21 cellular contexts compared by ENCODE assay signal in genomic region chr20:12728782-12729181, GRCh38.
DNase-seq lines count a peak whose midpoint lies in the region; ATAC-seq and TF ChIP-seq lines count a peak whose summit lies in the region.
"Had no signal": no experiment of that assay in that cellular context is flagged by ENCODE, and none has a peak within 500 bp of the region (broad histone marks: within the 10 kb centered on the region; RNA-seq: fewer than 3 reads in every experiment).

No MANE protein-coding gene starts in this region.

- H3K4me3 ChIP-seq in breast epithelium, result no peak overlapping the region
- H3K4me3 ChIP-seq in trophoblast cell (ENCODE audit: low read depth, low read length), result no peak overlapping the region
- no peak overlapping the region for H3K4me3 ChIP-seq in H7 (ENCODE audit: insufficient read depth, low read depth, low read length)
- H3K4me3 ChIP-seq: BLaER1 had no signal

- H3K9ac ChIP-seq in trophoblast cell (ENCODE audit: low read length), result no peak overlapping the region
- H3K9ac ChIP-seq: BLaER1 had no signal

- H3K27me3 Mint-ChIP-seq in MCF 10A (ENCODE audit: insufficient read depth, unreplicated experiment), result no peaks in the 10 kb centered on the region
- no peaks in the 10 kb centered on the region for H3K27me3 Mint-ChIP-seq in stimulated activated naive CD8-positive, alpha-beta T cell treated with anti-CD3 and anti-CD28 coated beads, Interleukin-15, amount 100 ng/mL, for 72 hours
- H3K27me3 Mint-ChIP-seq: B cell; CD4-positive, CD25-positive, alpha-beta regulatory T cell had no signal

- no peaks in the 10 kb centered on the region for H3K79me1 ChIP-seq in trophoblast cell (ENCODE audit: low read length)

- POLR2A ChIA-PET in MCF 10A (lab: Yijun Ruan, JAX), result no interaction called here

- CTCF ChIA-PET in MCF 10A (lab: Yijun Ruan, JAX), result interaction anchor here (1.0 kb wide), 1 partner anchor 21 kb away, joined by 4 read pairs; no protein-coding TSS in a partner anchor

- H3K36me3 Mint-ChIP-seq in MCF 10A (ENCODE audit: insufficient read depth, unreplicated experiment), result no peaks in the 10 kb centered on the region
- H3K36me3 Mint-ChIP-seq: CD4-positive, CD25-positive, alpha-beta regulatory T cell; CD8-positive, alpha-beta T cell had no signal

- no peak overlapping the region for H3K4me2 ChIP-seq in trophoblast cell (ENCODE audit: low read length)
- H3K4me2 ChIP-seq: BLaER1 had no signal

- H3K9me3 Mint-ChIP-seq in MCF 10A (ENCODE audit: unreplicated experiment), result no peaks in the 10 kb centered on the region
- peaks cover 0 to 5% of the 10 kb centered on the region in 2 donors for H3K9me3 Mint-ChIP-seq in stimulated activated naive CD8-positive, alpha-beta T cell treated with anti-CD3 and anti-CD28 coated beads, Interleukin-15, amount 100 ng/mL, for 72 hours
- H3K9me3 Mint-ChIP-seq: H9 had no signal

- BruUV-seq in MCF 10A (replicated peaks; lab: Mats Ljungman, UMichigan), result no TSS peak

- H3K18ac ChIP-seq in trophoblast cell (ENCODE audit: low read length), result no peak overlapping the region

- H3K9me3 ChIP-seq in breast epithelium, result no peaks in the 10 kb centered on the region
- no peaks in the 10 kb centered on the region for H3K9me3 ChIP-seq in trophoblast cell (ENCODE audit: insufficient read depth, low read depth, low read length)
- H3K9me3 ChIP-seq: BLaER1, Caco-2 had no signal

- no peaks in the 10 kb centered on the region for H3K4me1 Mint-ChIP-seq in MCF 10A (ENCODE audit: insufficient read depth, unreplicated experiment)
- no peaks in the 10 kb centered on the region for H3K4me1 Mint-ChIP-seq in stimulated activated naive CD8-positive, alpha-beta T cell treated with anti-CD3 and anti-CD28 coated beads, Interleukin-15, amount 100 ng/mL, for 72 hours
- H3K4me1 Mint-ChIP-seq: B cell; CD4-positive, CD25-positive, alpha-beta regulatory T cell had no signal

- H3K4me1 ChIP-seq in breast epithelium (no peaks in the 10 kb centered on the region), foreskin keratinocyte (peaks cover 9% of the 10 kb centered on the region), trophoblast cell (ENCODE audit: control insufficient read depth in 1 of 2, insufficient read depth in 2 of 2, low read length in 2 of 2) (no peaks in the 10 kb centered on the region)
- H3K4me1 ChIP-seq: BLaER1, Caco-2 had no signal

- TF ChIP-seq CTCF in MCF 10A (IDR thresholded peaks at IDR 0.05; ENCODE audit: unreplicated experiment), result no peak
- TF ChIP-seq CTCF in breast epithelium (IDR thresholded peaks at IDR 0.05), result no peak
- no peak for TF ChIP-seq CTCF in foreskin keratinocyte (conservative IDR thresholded peaks at IDR 0.05)

- peak; percentile 6 for DNase-seq in MCF 10A (ENCODE audit: unreplicated experiment)
- DNase-seq in breast epithelium (ENCODE audit: low spot score in 2 of 2), result no peak
- DNase-seq in HT1080 (ENCODE audit: low read depth), result peak; percentile 0
- no peak for DNase-seq in foreskin keratinocyte
- no peak for DNase-seq in trophoblast cell
- DNase-seq in posterior cingulate gyrus, result no peak
- no peak for DNase-seq in H7
- DNase-seq in stimulated activated naive CD8-positive, alpha-beta T cell treated with anti-CD3 and anti-CD28 coated beads, Interleukin-15, amount 100 ng/mL, for 72 hours, result no peak
- DNase-seq: Caco-2; CD4-positive, CD25-positive, alpha-beta regulatory T cell; CD8-positive, alpha-beta T cell; DMS153; DMS79 treated with DMSO at 0.1 percent for 48 hours; GF-D8; GOT3; H9 had no signal

- no peak overlapping the region for H3K27ac Mint-ChIP-seq in MCF 10A (ENCODE audit: low read depth, unreplicated experiment)
- H3K27ac Mint-ChIP-seq in stimulated activated naive CD8-positive, alpha-beta T cell treated with anti-CD3 and anti-CD28 coated beads, Interleukin-15, amount 100 ng/mL, for 72 hours, result peak overlapping the region in 1 of 2 donors; percentile 42
- H3K27ac Mint-ChIP-seq: B cell; CD4-positive, CD25-positive, alpha-beta regulatory T cell; CD8-positive, alpha-beta T cell had no signal

- H4K91ac ChIP-seq in trophoblast cell (ENCODE audit: low read depth, low read length), result no peak overlapping the region

- no peak overlapping the region for H2BK120ac ChIP-seq in trophoblast cell (ENCODE audit: insufficient read depth, low read length, poor library complexity)

- intact Hi-C loops in MCF 10A (cut with micrococcal nuclease), result no loop called here
- intact Hi-C loops in breast epithelium (cut with DNase I; ENCODE audit: low total_unique reads), result no loop called here
- intact Hi-C loops in posterior cingulate gyrus (cut with DNase I), result no loop called here

- no peaks in the 10 kb centered on the region for H3K79me2 ChIP-seq in trophoblast cell (ENCODE audit: control insufficient read depth, insufficient read depth, low read length, poor library complexity)

- H3K4ac ChIP-seq in trophoblast cell (ENCODE audit: low read depth, low read length), result no peak overlapping the region

- H4K8ac ChIP-seq in trophoblast cell (ENCODE audit: low read depth, low read length), result no peak overlapping the region

- H3K23ac ChIP-seq in trophoblast cell (ENCODE audit: low read length), result peak overlapping the region; percentile 2

- no peak for TF ChIP-seq POLR2A in breast epithelium (IDR thresholded peaks at IDR 0.05)

- H3K4me3 Mint-ChIP-seq in MCF 10A (ENCODE audit: unreplicated experiment), result no peak overlapping the region
- no peak overlapping the region for H3K4me3 Mint-ChIP-seq in stimulated activated naive CD8-positive, alpha-beta T cell treated with anti-CD3 and anti-CD28 coated beads, Interleukin-15, amount 100 ng/mL, for 72 hours
- H3K4me3 Mint-ChIP-seq: B cell; CD4-positive, CD25-positive, alpha-beta regulatory T cell; CD8-positive, alpha-beta T cell; H9 had no signal

- no peak overlapping the region for H3K14ac ChIP-seq in trophoblast cell (ENCODE audit: low read length)

- no peak overlapping the region for H2AFZ ChIP-seq in trophoblast cell (ENCODE audit: insufficient read depth, low read length, poor library complexity)

- H3K27me3 ChIP-seq in breast epithelium, result no peaks in the 10 kb centered on the region
- no peaks in the 10 kb centered on the region for H3K27me3 ChIP-seq in foreskin keratinocyte
- no peaks in the 10 kb centered on the region for H3K27me3 ChIP-seq in trophoblast cell (ENCODE audit: insufficient read depth, low read length)
- H3K27me3 ChIP-seq in H7 (ENCODE audit: control insufficient read depth, insufficient read depth, low read length), result no peaks in the 10 kb centered on the region
- H3K27me3 ChIP-seq: BLaER1 had no signal

- H4K12ac ChIP-seq in trophoblast cell (ENCODE audit: low read depth, low read length), result no peak overlapping the region

- ATAC-seq in foreskin keratinocyte, result peak; percentile 37
- no peak for ATAC-seq in stimulated activated naive CD8-positive, alpha-beta T cell treated with anti-CD3 and anti-CD28 coated beads, Interleukin-15, amount 100 ng/mL, for 72 hours
- ATAC-seq: CD8-positive, alpha-beta T cell; HCT116 had no signal

- H2AK5ac ChIP-seq in trophoblast cell (ENCODE audit: low read length), result no peak overlapping the region

- H3K36me3 ChIP-seq in breast epithelium (no peaks in the 10 kb centered on the region), trophoblast cell (ENCODE audit: control insufficient read depth in 1 of 2, insufficient read depth in 2 of 2, low read length in 2 of 2) (no peaks in the 10 kb centered on the region), H7 (replicated peaks; ENCODE audit: control insufficient read depth, insufficient read depth, low read length) (no peaks in the 10 kb centered on the region)
- H3K36me3 ChIP-seq: BLaER1 had no signal

- no peak overlapping the region for H2BK12ac ChIP-seq in trophoblast cell (ENCODE audit: low read length)

- no peak overlapping the region for H2BK5ac ChIP-seq in trophoblast cell (ENCODE audit: low read depth, low read length, poor library complexity)

- no CpG with 5 or more reads among the region's 3 CpGs for WGBS in trophoblast cell (ENCODE audit: extremely low coverage, insufficient coverage, insufficient read length)

- H3K27ac ChIP-seq in breast epithelium (no peak overlapping the region), foreskin keratinocyte (no peak overlapping the region), trophoblast cell (ENCODE audit: low read depth, low read length) (no peak overlapping the region)
- H3K27ac ChIP-seq: 22Rv1, BLaER1, C4-2B had no signal

Comparison
In these comparisons a context has a peak if more than half of its experiments do, and no peak if none do; other contexts are left out.
1. DNase-seq: peak in MCF 10A (single experiment) and HT1080 (single experiment); none in breast epithelium (0 of 2), foreskin keratinocyte (0 of 2), trophoblast cell (0 of 2), posterior cingulate gyrus (0 of 10), H7 (single experiment) and stimulated activated naive CD8-positive, alpha-beta T cell treated with anti-CD3 and anti-CD28 coated beads, Interleukin-15, amount 100 ng/mL, for 72 hours (0 of 2).